21 cellular contexts compared by ENCODE assay signal in the genomic region with DNA sequence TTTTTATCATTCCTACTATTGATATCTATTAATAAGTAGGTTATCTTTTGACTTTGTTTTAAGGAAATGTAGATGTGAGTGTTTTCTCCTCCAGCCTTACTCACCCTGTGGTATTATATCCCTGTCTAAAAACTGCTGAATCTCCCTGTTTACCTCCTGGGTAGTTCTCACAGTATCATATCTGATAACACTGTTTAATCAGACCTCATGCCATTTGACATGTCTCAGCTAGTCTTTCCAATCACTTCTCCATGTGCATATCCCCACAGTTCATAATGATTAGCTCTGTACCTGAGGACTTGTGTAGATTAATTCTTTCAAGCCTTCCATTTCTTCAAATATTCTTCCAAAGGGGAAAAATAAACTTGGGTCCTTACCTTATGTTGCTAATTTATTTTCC. TPM values are rescaled to one million over a fixed set of nuclear protein-coding genes. Genes with fewer than 3 reads are reported as not detected.
DNase-seq lines count a peak whose midpoint lies in the region; ATAC-seq, FAIRE-seq and TF ChIP-seq lines count a peak whose summit lies in the region.
"Had no signal": no experiment of that assay in that cellular context is flagged by ENCODE, and none has a peak within 500 bp of the region (broad histone marks: within the 10 kb centered on the region; RNA-seq: fewer than 3 reads in every experiment).

No MANE protein-coding gene starts in this region.

- DNase-seq in GM23338 (ENCODE audit: low spot score) (no peak), NCI-H146 treated with DMSO at 0.1 percent for 48 hours (lab: John Stamatoyannopoulos, UW; ENCODE audit: unreplicated experiment) (peak; percentile 41), keratinocyte (ENCODE audit: low read depth, low spot score) (no peak), neural progenitor cell (ENCODE audit: low spot score) (no peak), frontal cortex (ENCODE audit: low spot score in 2 of 2) (no peak), substantia nigra (lab: John Stamatoyannopoulos, UW) (no peak)
- DNase-seq: CD8-positive, alpha-beta memory T cell; HCEC 1CT; NCI-H1105 treated with DMSO at 0.1 percent for 48 hours; NCI-H1930; NCI-H510A; NCI-H82; PC-3; RPMI8226; SIG-M5 had no signal

- H3K9me3 ChIP-seq in keratinocyte (ENCODE audit: control insufficient read depth, low read depth, low read length), result no peaks in the 10 kb centered on the region
- no peaks in the 10 kb centered on the region for H3K9me3 ChIP-seq in neural progenitor cell (ENCODE audit: low read depth)
- H3K9me3 ChIP-seq: BLaER1 treated with 17β-estradiol and CSF1 and Interleukin-3, amounts not matched to agents 10 nM and 100 nM had no signal

- TF ChIP-seq CTCF in GM23338 (conservative IDR thresholded peaks at IDR 0.05; ENCODE audit: low read depth in 2 of 2) (no peak), keratinocyte (optimal IDR thresholded peaks at IDR 0.05 in 1 of 3, IDR thresholded peaks at IDR 0.05 in 1 of 3, conservative IDR thresholded peaks at IDR 0.05 in 1 of 3; ENCODE audit: extremely low read depth in 1 of 3, insufficient read depth in 2 of 3, low read length in 3 of 3) (no peak), neural progenitor cell (IDR thresholded peaks at IDR 0.05) (no peak)

- no peaks in the 10 kb centered on the region for H3K9me2 ChIP-seq in GM23338 (ENCODE audit: insufficient read depth)

- H3K36me3 ChIP-seq in GM23338 (ENCODE audit: insufficient read depth) (no peaks in the 10 kb centered on the region), keratinocyte (ENCODE audit: control insufficient read depth in 2 of 2, extremely low read depth in 1 of 2, insufficient read depth in 2 of 2, low read length in 2 of 2) (no peaks in the 10 kb centered on the region), neural progenitor cell (no peaks in the 10 kb centered on the region)
- H3K36me3 ChIP-seq: BLaER1 treated with 17β-estradiol and CSF1 and Interleukin-3, amounts not matched to agents 10 nM and 100 nM had no signal

- H2AFZ ChIP-seq in GM23338 (peak overlapping the region; percentile 69), keratinocyte (ENCODE audit: control insufficient read depth, low read length) (peak overlapping the region; percentile 30), neural progenitor cell (replicated peaks) (no peak overlapping the region)

- H3K79me2 ChIP-seq in GM23338 (replicated peaks; ENCODE audit: insufficient read depth), result no peaks in the 10 kb centered on the region
- no peaks in the 10 kb centered on the region for H3K79me2 ChIP-seq in keratinocyte (ENCODE audit: control insufficient read depth, insufficient read depth, low read length)
- H3K79me2 ChIP-seq in neural progenitor cell (ENCODE audit: low read depth), result no peaks in the 10 kb centered on the region

- H3K9me3 Mint-ChIP-seq in GM23338 (no peaks in the 10 kb centered on the region), neural progenitor cell (no peaks in the 10 kb centered on the region)
- H3K9me3 Mint-ChIP-seq: CD8-positive, alpha-beta memory T cell had no signal

- H3K4me3 Mint-ChIP-seq in GM23338 (no peak overlapping the region), neural progenitor cell (peak overlapping the region; percentile 36)
- H3K4me3 Mint-ChIP-seq: CD8-positive, alpha-beta memory T cell had no signal

- no peaks in the 10 kb centered on the region for H3K9me1 ChIP-seq in keratinocyte (ENCODE audit: control insufficient read depth, extremely low read depth, insufficient read depth, low read length)

- no peaks in the 10 kb centered on the region for H3K36me3 Mint-ChIP-seq in GM23338 (ENCODE audit: low read depth)
- no peaks in the 10 kb centered on the region for H3K36me3 Mint-ChIP-seq in neural progenitor cell
- H3K36me3 Mint-ChIP-seq: CD8-positive, alpha-beta memory T cell had no signal

- H3K9ac ChIP-seq in keratinocyte (ENCODE audit: control insufficient read depth, extremely low read depth, insufficient read depth, low read length) (no peak overlapping the region), neural progenitor cell (no peak overlapping the region)
- H3K9ac ChIP-seq: BLaER1 treated with 17β-estradiol and CSF1 and Interleukin-3, amounts not matched to agents 10 nM and 100 nM had no signal

- H3K4me3 ChIP-seq in GM23338 (no peak overlapping the region), keratinocyte (ENCODE audit: control insufficient read depth in 2 of 3, extremely low read depth in 1 of 3, insufficient read depth in 2 of 3, low read depth in 1 of 3, low read length in 3 of 3) (no peak overlapping the region), neural progenitor cell (no peak overlapping the region)
- H3K4me3 ChIP-seq: BLaER1 treated with 17β-estradiol and CSF1 and Interleukin-3, amounts not matched to agents 10 nM and 100 nM had no signal

- no peaks in the 10 kb centered on the region for H3K27me3 ChIP-seq in GM23338 (ENCODE audit: insufficient read depth)
- peaks cover 4% of the 10 kb centered on the region for H3K27me3 ChIP-seq in keratinocyte (ENCODE audit: control insufficient read depth, extremely low read depth, insufficient read depth, low read length)
- no peaks in the 10 kb centered on the region for H3K27me3 ChIP-seq in neural progenitor cell
- H3K27me3 ChIP-seq: BLaER1 treated with 17β-estradiol and CSF1 and Interleukin-3, amounts not matched to agents 10 nM and 100 nM had no signal

- H3K27me3 Mint-ChIP-seq in GM23338 (ENCODE audit: insufficient read depth, low read depth, poor library complexity) (peaks cover 1% of the 10 kb centered on the region), neural progenitor cell (ENCODE audit: insufficient read depth, low read depth) (peaks cover 4% of the 10 kb centered on the region)

- H3K27ac Mint-ChIP-seq in GM23338, result no peak overlapping the region
- H3K27ac Mint-ChIP-seq in neural progenitor cell, result no peak overlapping the region
- H3K27ac Mint-ChIP-seq: CD8-positive, alpha-beta memory T cell had no signal

- H3F3A ChIP-seq in GM23338 (replicated peaks; ENCODE audit: low read depth), result no peaks in the 10 kb centered on the region
- H3F3A ChIP-seq in neural progenitor cell (ENCODE audit: low read depth), result no peaks in the 10 kb centered on the region

- H3K4me1 ChIP-seq in GM23338 (ENCODE audit: insufficient read depth) (no peaks in the 10 kb centered on the region), keratinocyte (ENCODE audit: control insufficient read depth, extremely low read depth, insufficient read depth, low read length) (peaks cover 6% of the 10 kb centered on the region), neural progenitor cell (no peaks in the 10 kb centered on the region)
- H3K4me1 ChIP-seq: BLaER1 treated with 17β-estradiol and CSF1 and Interleukin-3, amounts not matched to agents 10 nM and 100 nM had no signal

- H3K27ac ChIP-seq in GM23338 (ENCODE audit: low read depth) (no peak overlapping the region), keratinocyte (ENCODE audit: control insufficient read depth, insufficient read depth, low read length) (no peak overlapping the region), neural progenitor cell (no peak overlapping the region), substantia nigra (ENCODE audit: low read depth, low read length, poor library complexity, severe bottlenecking) (no peak overlapping the region)
- H3K27ac ChIP-seq: BLaER1 treated with 17β-estradiol and CSF1 and Interleukin-3, amounts not matched to agents 10 nM and 100 nM had no signal

- H3K4me1 Mint-ChIP-seq in GM23338 (no peaks in the 10 kb centered on the region), neural progenitor cell (no peaks in the 10 kb centered on the region)
- H3K4me1 Mint-ChIP-seq: CD8-positive, alpha-beta memory T cell had no signal

- dilution Hi-C loops in keratinocyte (cut with MboI; ENCODE audit: extremely low pct_ligation_motif_present, low sequenced_read_pairs), result no loop called here

- H4K20me1 ChIP-seq in GM23338 (replicated peaks; ENCODE audit: insufficient read depth), result no peaks in the 10 kb centered on the region
- no peaks in the 10 kb centered on the region for H4K20me1 ChIP-seq in keratinocyte (ENCODE audit: control insufficient read depth, extremely low read depth, insufficient read depth, low read length)
- no peaks in the 10 kb centered on the region for H4K20me1 ChIP-seq in neural progenitor cell (ENCODE audit: low read depth)
- H4K20me1 ChIP-seq: BLaER1 treated with 17β-estradiol and CSF1 and Interleukin-3, amounts not matched to agents 10 nM and 100 nM had no signal

- ATAC-seq in GM23338 (no peak), HG03457 (IDR thresholded peaks at IDR 0.05; ENCODE audit: unreplicated experiment) (no peak)
- ATAC-seq: PC-3, SK-N-SH treated with all-trans-retinoic acid at 6 μM for 48 hours had no signal

- H3K4me2 ChIP-seq in GM23338 (no peak overlapping the region), keratinocyte (ENCODE audit: control insufficient read depth, extremely low read depth, insufficient read depth, low read depth, low read length) (peak overlapping the region; percentile 27), neural progenitor cell (no peak overlapping the region)
- H3K4me2 ChIP-seq: BLaER1 treated with 17β-estradiol and CSF1 and Interleukin-3, amounts not matched to agents 10 nM and 100 nM had no signal

- no peak for FAIRE-seq in keratinocyte (lab: Jason Lieb, UNC)
- no peak for FAIRE-seq in frontal cortex (lab: Jason Lieb, UNC)
- FAIRE-seq: D721Med, GM12891, GM19239 had no signal

RNA-seq across cellular contexts. Expression of a gene that starts 30.7 kb away (rescaled TPM):
- total RNA-seq in GM23338 (2014; rRNA removed; shearing (Covaris generic)), result not detected in 2 replicates
- polyA plus RNA-seq in GM23338 (2016; fragmentation: Nextera tagmentation; extraction: Ambion mirVana) (not detected in 2 replicates), keratinocyte (0.31 to 0.75 TPM (median 0.31 TPM) in 3 replicates)
- 2.3 TPM for polyA plus RNA-seq in keratinocyte (2011; ENCODE audit: low read depth)
- polyA plus RNA-seq in keratinocyte (2011; cell fraction: cytosol; rRNA removed), result 0.18 TPM in 2 replicates
- polyA plus RNA-seq in keratinocyte (2011; cell fraction: nucleus; rRNA removed), result 3.1 and 4.8 TPM in 2 replicates
- polyA plus RNA-seq in keratinocyte (2012; ENCODE audit: low replicate concordance), result 0.22 and 3.1 TPM in 2 replicates
- 0.49 to 1.8 TPM (median 0.80 TPM) in 3 replicates for polyA minus RNA-seq in keratinocyte
- polyA minus RNA-seq in keratinocyte (2011; cell fraction: cytosol; rRNA and poly(A)+ RNA removed), result 0.38 TPM
- 1.3 and 2.2 TPM in 2 replicates for polyA minus RNA-seq in keratinocyte (2011; cell fraction: nucleus; rRNA and poly(A)+ RNA removed)
- total RNA-seq in neural progenitor cell (ENCODE audit: low replicate concordance) (not detected in 2 replicates), frontal cortex (not detected)
- total RNA-seq: CD8-positive, alpha-beta memory T cell; PC-3 had no signal
- polyA plus RNA-seq: CD8-positive, alpha-beta memory T cell had no signal

RNA-seq across cellular contexts. Expression of a gene that starts 30.9 kb away (rescaled TPM):
- total RNA-seq in GM23338 (2014; rRNA removed; shearing (Covaris generic)), result not detected in 2 replicates
- polyA plus RNA-seq in GM23338 (2016; fragmentation: Nextera tagmentation; extraction: Ambion mirVana) (not detected in 2 replicates), keratinocyte (not detected in 3 replicates)
- polyA plus RNA-seq in keratinocyte (2011; ENCODE audit: low read depth), result not detected
- not detected in 2 replicates for polyA plus RNA-seq in keratinocyte (2011; cell fraction: cytosol; rRNA removed)
- polyA plus RNA-seq in keratinocyte (2011; cell fraction: nucleus; rRNA removed), result not detected in 2 replicates
- 0.19 and 0.78 TPM in 2 replicates for polyA plus RNA-seq in keratinocyte (2012; ENCODE audit: low replicate concordance)
- not detected in 3 replicates for polyA minus RNA-seq in keratinocyte
- not detected for polyA minus RNA-seq in keratinocyte (2011; cell fraction: cytosol; rRNA and poly(A)+ RNA removed)
- polyA minus RNA-seq in keratinocyte (2011; cell fraction: nucleus; rRNA and poly(A)+ RNA removed), result not detected in 2 replicates
- total RNA-seq in neural progenitor cell (ENCODE audit: low replicate concordance) (not detected in 2 replicates), frontal cortex (not detected)
- total RNA-seq: CD8-positive, alpha-beta memory T cell; PC-3 had no signal
- polyA plus RNA-seq: CD8-positive, alpha-beta memory T cell had no signal

RNA-seq across cellular contexts. Expression of a gene that starts 46.5 kb away (rescaled TPM):
- total RNA-seq in GM23338 (2014; rRNA removed; shearing (Covaris generic)), result not detected in 2 replicates
- polyA plus RNA-seq in GM23338 (2016; fragmentation: Nextera tagmentation; extraction: Ambion mirVana) (not detected in 2 replicates), keratinocyte (14.1 to 37.2 TPM (median 15.1 TPM) in 3 replicates)
- 31.6 TPM for polyA plus RNA-seq in keratinocyte (2011; ENCODE audit: low read depth)
- 10.0 and 11.2 TPM in 2 replicates for polyA plus RNA-seq in keratinocyte (2011; cell fraction: cytosol; rRNA removed)
- polyA plus RNA-seq in keratinocyte (2011; cell fraction: nucleus; rRNA removed), result 83.6 and 94.1 TPM in 2 replicates
- polyA plus RNA-seq in keratinocyte (2012; ENCODE audit: low replicate concordance), result 12.9 and 111 TPM in 2 replicates
- 26.4 to 62.0 TPM (median 42.9 TPM) in 3 replicates for polyA minus RNA-seq in keratinocyte
- 23.8 TPM for polyA minus RNA-seq in keratinocyte (2011; cell fraction: cytosol; rRNA and poly(A)+ RNA removed)
- polyA minus RNA-seq in keratinocyte (2011; cell fraction: nucleus; rRNA and poly(A)+ RNA removed), result 36.1 and 44.3 TPM in 2 replicates
- total RNA-seq in neural progenitor cell (ENCODE audit: low replicate concordance) (not detected in 2 replicates), frontal cortex (not detected)
- total RNA-seq: PC-3 had no signal

RNA-seq across cellular contexts. Expression of a gene that starts 46.6 kb away (rescaled TPM):
- total RNA-seq in GM23338 (2014; rRNA removed; shearing (Covaris generic)), result 0.69 and 2.1 TPM in 2 replicates
- 0.66 and 0.73 TPM in 2 replicates for polyA plus RNA-seq in GM23338 (2016; fragmentation: Nextera tagmentation; extraction: Ambion mirVana)
- polyA plus RNA-seq in keratinocyte, result 13.6 to 32.5 TPM (median 16.3 TPM) in 3 replicates
- polyA plus RNA-seq in keratinocyte (2011; ENCODE audit: low read depth), result 28.6 TPM
- polyA plus RNA-seq in keratinocyte (2011; cell fraction: cytosol; rRNA removed), result 5.0 and 5.6 TPM in 2 replicates
- polyA plus RNA-seq in keratinocyte (2011; cell fraction: nucleus; rRNA removed), result 99.6 and 112 TPM in 2 replicates
- 24.7 and 76.3 TPM in 2 replicates for polyA plus RNA-seq in keratinocyte (2012; ENCODE audit: low replicate concordance)
- 53.5 to 83.7 TPM (median 55.5 TPM) in 3 replicates for polyA minus RNA-seq in keratinocyte
- 10.7 TPM for polyA minus RNA-seq in keratinocyte (2011; cell fraction: cytosol; rRNA and poly(A)+ RNA removed)
- polyA minus RNA-seq in keratinocyte (2011; cell fraction: nucleus; rRNA and poly(A)+ RNA removed), result 81.7 and 91.0 TPM in 2 replicates
- total RNA-seq in neural progenitor cell (ENCODE audit: low replicate concordance), result 0.09 and 0.30 TPM in 2 replicates
- not detected for total RNA-seq in frontal cortex
- total RNA-seq: PC-3 had no signal
